In genomic region chr22:36590441-36591056, GRCh38 we compare ENCODE assay signal across 17 cellular contexts.
DNase-seq lines count a peak whose midpoint lies in the region; FAIRE-seq and TF ChIP-seq lines count a peak whose summit lies in the region.
"Had no signal": no experiment of that assay in that cellular context is flagged by ENCODE, and none has a peak within 500 bp of the region (broad histone marks: within the 10 kb centered on the region; RNA-seq: fewer than 3 reads in every experiment).

No MANE protein-coding gene starts in this region.

- TF ChIP-seq RAD21 in H1 (IDR thresholded peaks at IDR 0.05 in 1 of 2, conservative IDR thresholded peaks at IDR 0.05 in 1 of 2; ENCODE audit: low read depth in 2 of 2, low read length in 2 of 2): no peak

- DNase-seq in H1 (ENCODE audit: low read depth in 1 of 2, low spot score in 2 of 2) (no peak), nucleus accumbens (lab: John Stamatoyannopoulos, UW) (peak in 34 of 56 donors; percentile 2 to 75 (median 39)), urothelium cell line (ENCODE audit: low spot score) (no peak), neural progenitor cell (ENCODE audit: low spot score) (no peak), endodermal cell (no peak), HPDE6-E6E7 (ENCODE audit: extremely low spot score) (no peak)
- DNase-seq: 8988T; AML-193; CD4-positive, CD25-positive, alpha-beta regulatory T cell; DMS53; GF-D8; H7 had no signal

- peak overlapping the region; percentile 34 for H3K4ac ChIP-seq in H1 (replicated peaks; ENCODE audit: insufficient read length, low read depth, low read length)

- 0 out of 2 replicates have a peak overlapping the region, but pooled peaks have one; percentile 17 for H4K8ac ChIP-seq in H1 (ENCODE audit: extremely low read depth, insufficient read depth, low read length)

- no peak overlapping the region for H3K4me2 ChIP-seq in H1 (ENCODE audit: insufficient read depth in 1 of 2, low read depth in 2 of 2, low read length in 2 of 2)
- H3K4me2 ChIP-seq in neural progenitor cell: no peak overlapping the region
- H3K4me2 ChIP-seq: BLaER1 treated with 17β-estradiol and CSF1 and Interleukin-3, amounts not matched to agents 10 nM and 100 nM had no signal

- no peak for TF ChIP-seq POLR2A in H1 (IDR thresholded peaks at IDR 0.05; ENCODE audit: control extremely low read depth in 1 of 2, low read depth in 2 of 2, low read length in 2 of 2)

- no peak overlapping the region for H3K18ac ChIP-seq in H1 (ENCODE audit: extremely low read depth, low read length)

- TF ChIP-seq EP300 in H1 (IDR thresholded peaks at IDR 0.05; ENCODE audit: borderline replicate concordance in 1 of 2, low read depth in 2 of 2, low read length in 2 of 2): no peak

- H3F3A ChIP-seq in neural progenitor cell (ENCODE audit: low read depth): no peaks in the 10 kb centered on the region

- WGBS in H1 (ENCODE audit: extremely low coverage in 1 of 2, insufficient coverage in 1 of 2, insufficient read length in 1 of 2, insufficient replicate concordance in 2 of 2, low coverage in 1 of 2, low lambda C conversion rate in 2 of 2, missing lambda C conversion rate in 1 of 2), 2 experiments: 80% methylated on average over 9 of the region's 9 CpGs; no CpG with 5 or more reads in 1 of the 2 experiments
- 78% methylated on average over 7 to 9 of the region's 9 CpGs for whole genome bisulfite sequencing in endodermal cell (ENCODE audit: insufficient coverage in 1 of 2, insufficient read length in 1 of 2), 2 experiments

- peaks cover 0 to 5% of the 10 kb centered on the region in 2 experiments for H4K20me1 ChIP-seq in H1 (replicated peaks in 1 of 2; ENCODE audit: control insufficient read depth in 1 of 2, insufficient read depth in 2 of 2, low read length in 2 of 2)
- H4K20me1 ChIP-seq in neural progenitor cell (ENCODE audit: low read depth): no peaks in the 10 kb centered on the region

- no peak overlapping the region for H2BK5ac ChIP-seq in H1 (ENCODE audit: low read depth, low read length)

- CTCF ChIA-PET in HEK293 (lab: Yijun Ruan, JAX): interaction anchor here (0.6 to 1.0 kb wide), 2 partner anchors 59 to 167 kb away, joined by 3 to 4 read pairs; no protein-coding TSS in a partner anchor
- CTCF ChIA-PET in H1 (lab: Charles Lee; ENCODE audit: partially characterized antibody): interaction anchor here (0.6 to 2.1 kb wide), 5 partner anchors 36 to 196 kb away, joined by 3 to 9 read pairs (median 4); no protein-coding TSS in a partner anchor

- H3K27me3 Mint-ChIP-seq in neural progenitor cell (ENCODE audit: insufficient read depth, low read depth) (peaks cover 18% of the 10 kb centered on the region), endodermal cell (ENCODE audit: insufficient read depth) (peaks cover 9% of the 10 kb centered on the region)

- H3K4me1 ChIP-seq in HEK293 (ENCODE audit: control insufficient read depth, insufficient read depth, low read length) (no peaks in the 10 kb centered on the region), H1 (replicated peaks in 1 of 4; ENCODE audit: control insufficient read depth in 3 of 4, insufficient read depth in 4 of 4, low read length in 3 of 4) (peaks cover 0 to 6% (median 2%) of the 10 kb centered on the region in 4 experiments; a peak in 4 of 7 replicates), neural progenitor cell (peaks cover 23% of the 10 kb centered on the region), endodermal cell (ENCODE audit: control insufficient read depth, insufficient read depth, low read length) (no peaks in the 10 kb centered on the region)

- POLR2A ChIA-PET in HEK293 (lab: Yijun Ruan, JAX): no interaction called here
- POLR2A ChIA-PET in H1 (lab: Charles Lee; ENCODE audit: partially characterized antibody): interaction anchor here (1.2 kb wide), 1 partner anchor 16 kb away, joined by 3 read pairs; no protein-coding TSS in a partner anchor

- H3K9me3 ChIP-seq in HEK293 (ENCODE audit: control insufficient read depth, insufficient read depth, low read depth, low read length) (no peaks in the 10 kb centered on the region), H1 (ENCODE audit: insufficient read depth in 2 of 2, low read depth in 1 of 2, low read length in 1 of 2) (peaks cover 4 to 6% of the 10 kb centered on the region in 2 experiments; a peak in 3 of 4 replicates), neural progenitor cell (ENCODE audit: low read depth) (no peaks in the 10 kb centered on the region), endodermal cell (ENCODE audit: control insufficient read depth, low read length) (peaks cover 15% of the 10 kb centered on the region)
- H3K9me3 ChIP-seq: BLaER1 treated with 17β-estradiol and CSF1 and Interleukin-3, amounts not matched to agents 10 nM and 100 nM had no signal

- no peaks in the 10 kb centered on the region for H3K36me3 ChIP-seq in HEK293 (ENCODE audit: control insufficient read depth in 2 of 2, insufficient read depth in 1 of 2, low read length in 2 of 2)
- H3K36me3 ChIP-seq in H1 (ENCODE audit: control insufficient read depth in 2 of 4, insufficient read depth in 4 of 4, low read length in 3 of 4): no peaks in the 10 kb centered on the region
- no peaks in the 10 kb centered on the region for H3K36me3 ChIP-seq in neural progenitor cell
- no peaks in the 10 kb centered on the region for H3K36me3 ChIP-seq in endodermal cell (ENCODE audit: control insufficient read depth, insufficient read depth, low read length)
- H3K36me3 ChIP-seq: BLaER1 treated with 17β-estradiol and CSF1 and Interleukin-3, amounts not matched to agents 10 nM and 100 nM had no signal

- H2AK5ac ChIP-seq in H1 (ENCODE audit: low read depth, low read length): no peak overlapping the region

- no peaks in the 10 kb centered on the region for H3K9me3 Mint-ChIP-seq in neural progenitor cell
- peaks cover 11% of the 10 kb centered on the region for H3K9me3 Mint-ChIP-seq in endodermal cell

- H3K36me3 Mint-ChIP-seq in neural progenitor cell (no peaks in the 10 kb centered on the region), endodermal cell (ENCODE audit: low read depth) (no peaks in the 10 kb centered on the region)
- H3K36me3 Mint-ChIP-seq: CD4-positive, CD25-positive, alpha-beta regulatory T cell had no signal

- TF ChIP-seq CTCF in HEK293 (tag by site-specific recombination; IDR thresholded peaks at IDR 0.05) (no peak), H1 (IDR thresholded peaks at IDR 0.05; ENCODE audit: control extremely low read depth in 1 of 3, insufficient read depth in 1 of 3, low read depth in 1 of 3, low read length in 3 of 3) (no peak), neural progenitor cell (IDR thresholded peaks at IDR 0.05) (no peak), endodermal cell (conservative IDR thresholded peaks at IDR 0.05) (no peak)

- no peak overlapping the region for H3K56ac ChIP-seq in H1 (replicated peaks; ENCODE audit: insufficient read length, low read depth, low read length)

- H2BK15ac ChIP-seq in H1 (ENCODE audit: low read length): peak overlapping the region; percentile 53; the same call in 1 of the 2 replicates

- no peak overlapping the region for H3K14ac ChIP-seq in H1 (ENCODE audit: insufficient read length)

- no peak overlapping the region for H4K5ac ChIP-seq in H1 (ENCODE audit: insufficient read length, low read depth, low read length)

- H4K91ac ChIP-seq in H1 (replicated peaks; ENCODE audit: insufficient read length, low read length): peak overlapping the region; percentile 61

- H3K4me1 Mint-ChIP-seq in neural progenitor cell (peaks cover 22% of the 10 kb centered on the region), endodermal cell (peaks cover 2% of the 10 kb centered on the region)
- H3K4me1 Mint-ChIP-seq: CD4-positive, CD25-positive, alpha-beta regulatory T cell had no signal

- no peak overlapping the region for H2BK20ac ChIP-seq in H1 (ENCODE audit: low read length)

- H3K27ac ChIP-seq in HEK293 (ENCODE audit: extremely low read depth, low read depth, low read length): no peak overlapping the region
- no peak overlapping the region for H3K27ac ChIP-seq in H1 (ENCODE audit: low read depth, low read length)
- H3K27ac ChIP-seq in neural progenitor cell: no peak overlapping the region
- no peak overlapping the region for H3K27ac ChIP-seq in endodermal cell (ENCODE audit: low read depth, low read length)
- H3K27ac ChIP-seq: BLaER1 treated with 17β-estradiol and CSF1 and Interleukin-3, amounts not matched to agents 10 nM and 100 nM had no signal

- H2BK12ac ChIP-seq in H1 (ENCODE audit: low read depth, low read length): no peak overlapping the region

- FAIRE-seq in H1 (lab: Jason Lieb, UNC): no peak
- FAIRE-seq in urothelium cell line (lab: Jason Lieb, UNC): peak; percentile 91
- FAIRE-seq: GM19239, HepG2, HTR-8/SVneo had no signal

- H3K4me3 Mint-ChIP-seq in neural progenitor cell (no peak overlapping the region), endodermal cell (no peak overlapping the region)
- H3K4me3 Mint-ChIP-seq: CD4-positive, CD25-positive, alpha-beta regulatory T cell had no signal

- H3K27me3 ChIP-seq in H1 (replicated peaks in 1 of 4; ENCODE audit: control insufficient read depth in 3 of 4, extremely low read depth in 1 of 4, insufficient read depth in 3 of 4, low read length in 3 of 4) (no peaks in the 10 kb centered on the region; a peak in 1 of 7 replicates), neural progenitor cell (no peaks in the 10 kb centered on the region), endodermal cell (ENCODE audit: control insufficient read depth, insufficient read depth, low read length, poor library complexity, severe bottlenecking) (no peaks in the 10 kb centered on the region)
- H3K27me3 ChIP-seq: BLaER1 treated with 17β-estradiol and CSF1 and Interleukin-3, amounts not matched to agents 10 nM and 100 nM had no signal

- no peak overlapping the region for H2AFZ ChIP-seq in H1 (ENCODE audit: low read length)
- no peak overlapping the region for H2AFZ ChIP-seq in neural progenitor cell (replicated peaks)

- H3K27ac Mint-ChIP-seq in neural progenitor cell (no peak overlapping the region), endodermal cell (no peak overlapping the region)
- H3K27ac Mint-ChIP-seq: CD4-positive, CD25-positive, alpha-beta regulatory T cell had no signal

- peaks cover 6% of the 10 kb centered on the region; the same call in 1 of the 2 replicates for H3K23me2 ChIP-seq in H1 (ENCODE audit: low read depth, low read length)

- H3K9ac ChIP-seq in H1 (replicated peaks in 1 of 4; ENCODE audit: extremely low read depth in 1 of 4, low read depth in 3 of 4, low read length in 3 of 4) (no peak overlapping the region), neural progenitor cell (no peak overlapping the region), endodermal cell (ENCODE audit: extremely low read depth, low read length, poor library complexity, severe bottlenecking) (no peak overlapping the region)
- H3K9ac ChIP-seq: BLaER1 treated with 17β-estradiol and CSF1 and Interleukin-3, amounts not matched to agents 10 nM and 100 nM had no signal

- H3K79me2 ChIP-seq in H1 (ENCODE audit: control insufficient read depth in 1 of 2, insufficient read depth in 2 of 2, low read length in 2 of 2): no peaks in the 10 kb centered on the region
- H3K79me2 ChIP-seq in neural progenitor cell (ENCODE audit: low read depth): no peaks in the 10 kb centered on the region

- H3K79me1 ChIP-seq in H1 (ENCODE audit: low read depth, low read length): no peaks in the 10 kb centered on the region

- no peak overlapping the region for H2BK120ac ChIP-seq in H1 (replicated peaks; ENCODE audit: low read depth, low read length)

- no peak overlapping the region for H3K23ac ChIP-seq in H1 (ENCODE audit: insufficient read length)

- H3K4me3 ChIP-seq in HEK293 (ENCODE audit: low read depth, low read length) (no peak overlapping the region), H1 (ENCODE audit: extremely low read depth in 1 of 4, insufficient read depth in 2 of 4, low read depth in 3 of 4, low read length in 4 of 4) (no peak overlapping the region), neural progenitor cell (no peak overlapping the region), endodermal cell (ENCODE audit: low read length) (no peak overlapping the region)
- H3K4me3 ChIP-seq: BLaER1 treated with 17β-estradiol and CSF1 and Interleukin-3, amounts not matched to agents 10 nM and 100 nM had no signal

Comparison
In these comparisons a context has a peak if more than half of its experiments do, and no peak if none do; other contexts are left out.
1. DNase-seq: peak in nucleus accumbens (34 of 56); none in H1 (0 of 2), urothelium cell line (single experiment), neural progenitor cell (single experiment), endodermal cell (single experiment) and HPDE6-E6E7 (single experiment).